In the genomic region with DNA sequence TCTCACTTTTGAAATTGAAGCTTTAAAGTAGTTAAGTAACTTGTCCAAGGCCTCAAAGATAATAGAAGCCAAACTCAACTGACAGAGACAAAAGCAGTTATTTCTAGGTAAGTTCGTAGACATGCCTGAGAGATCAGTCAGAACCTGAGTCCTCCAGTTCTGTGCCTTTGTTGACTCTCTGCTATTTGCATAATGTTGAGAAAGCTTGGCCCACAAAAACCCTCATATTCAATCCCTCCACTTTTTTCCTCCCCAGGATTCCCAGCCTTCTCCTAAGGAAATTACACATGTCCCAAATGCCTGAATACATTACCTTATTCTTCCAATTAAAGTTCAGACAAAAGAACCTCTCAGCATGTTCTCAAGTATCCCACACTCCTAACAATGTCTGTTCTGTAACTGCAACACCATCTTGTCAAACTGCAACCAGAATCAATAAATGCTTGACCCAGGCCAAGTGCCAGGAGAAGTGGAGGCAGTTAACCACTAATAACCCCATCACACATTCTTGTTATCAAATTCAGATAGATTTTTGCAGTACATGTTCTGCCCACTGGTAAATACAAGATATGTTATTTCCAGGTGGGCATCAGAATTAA, we compare ENCODE assay signal across 21 cellular contexts.
"Had no signal": no experiment of that assay in that cellular context is flagged by ENCODE, and none has a peak within 500 bp of the region (broad histone marks: within the 10 kb centered on the region; RNA-seq: fewer than 3 reads in every experiment).

No MANE protein-coding gene starts in this region.

- H3K4me1 ChIP-seq: tibial artery had no signal

- H3K27ac ChIP-seq: brain microvascular endothelial cell, coronary artery, gastrocnemius medialis, heart left ventricle, left ventricle myocardium inferior, tibial artery had no signal

- H3K27me3 ChIP-seq: brain microvascular endothelial cell, gastrocnemius medialis, heart left ventricle, tibial artery had no signal

- H3K36me3 Mint-ChIP-seq: activated CD4-positive, alpha-beta memory T cell treated with anti-CD3 and anti-CD28 coated beads for 36 hours; activated CD8-positive, alpha-beta memory T cell treated with anti-CD3 and anti-CD28 coated beads, Interleukin-2, amount 10 ng/mL, durations not matched to agents 7 days and 5 days; activated naive CD8-positive, alpha-beta T cell treated with anti-CD3 and anti-CD28 coated beads, Interleukin-2, amount 10 ng/mL, durations not matched to agents 7 days and 5 days; naive B cell had no signal

- H3K4me3 ChIP-seq: coronary artery, gastrocnemius medialis, heart left ventricle, left ventricle myocardium inferior, tibial artery had no signal

- H3K27ac Mint-ChIP-seq: activated CD4-positive, alpha-beta memory T cell treated with anti-CD3 and anti-CD28 coated beads for 36 hours; activated CD4-positive, alpha-beta T cell treated with anti-CD3 and anti-CD28 coated beads for 36 hours; activated CD8-positive, alpha-beta memory T cell treated with anti-CD3 and anti-CD28 coated beads, Interleukin-2, amount 10 ng/mL, durations not matched to agents 7 days and 5 days; activated naive CD8-positive, alpha-beta T cell treated with anti-CD3 and anti-CD28 coated beads, Interleukin-2, amount 10 ng/mL, durations not matched to agents 7 days and 5 days; activated T-helper 17 cell treated with anti-CD3 and anti-CD28 coated beads, Interleukin-2, amount 50 U/mL, for 72 hours; immature natural killer cell had no signal

- H3K36me3 ChIP-seq: brain microvascular endothelial cell, gastrocnemius medialis, heart left ventricle, left ventricle myocardium inferior, tibial artery had no signal

- DNase-seq: activated CD4-positive, alpha-beta memory T cell treated with anti-CD3 and anti-CD28 coated beads for 36 hours; activated CD4-positive, alpha-beta T cell treated with anti-CD3 and anti-CD28 coated beads for 36 hours; activated CD8-positive, alpha-beta memory T cell treated with anti-CD3 and anti-CD28 coated beads, Interleukin-2, amount 10 ng/mL, durations not matched to agents 7 days and 5 days; activated naive CD4-positive, alpha-beta T cell; activated naive CD8-positive, alpha-beta T cell treated with anti-CD3 and anti-CD28 coated beads, Interleukin-2, amount 10 ng/mL, durations not matched to agents 7 days and 5 days; amygdala; brain microvascular endothelial cell; gastrocnemius medialis; heart left ventricle; immature natural killer cell; kidney glomerular epithelial cell; left ventricle myocardium inferior; naive B cell; nucleus accumbens; posterior cingulate gyrus; right cardiac atrium; stimulated activated naive CD8-positive, alpha-beta T cell treated with anti-CD3 and anti-CD28 coated beads, Interleukin-15, Interleukin-2, amounts not matched to agents 100 U/mL and 50 U/mL, for 24 hours; substantia nigra; tibial artery had no signal

- H3K27me3 Mint-ChIP-seq: activated CD4-positive, alpha-beta memory T cell treated with anti-CD3 and anti-CD28 coated beads for 36 hours; activated CD4-positive, alpha-beta T cell treated with anti-CD3 and anti-CD28 coated beads for 36 hours; activated CD8-positive, alpha-beta memory T cell treated with anti-CD3 and anti-CD28 coated beads, Interleukin-2, amount 10 ng/mL, durations not matched to agents 7 days and 5 days; activated naive CD8-positive, alpha-beta T cell treated with anti-CD3 and anti-CD28 coated beads, Interleukin-2, amount 10 ng/mL, durations not matched to agents 7 days and 5 days; activated T-helper 17 cell treated with anti-CD3 and anti-CD28 coated beads, Interleukin-2, amount 50 U/mL, for 72 hours; naive B cell had no signal

- H3K4me1 Mint-ChIP-seq: activated CD4-positive, alpha-beta T cell treated with anti-CD3 and anti-CD28 coated beads for 36 hours; activated CD8-positive, alpha-beta memory T cell treated with anti-CD3 and anti-CD28 coated beads, Interleukin-2, amount 10 ng/mL, durations not matched to agents 7 days and 5 days; activated naive CD8-positive, alpha-beta T cell treated with anti-CD3 and anti-CD28 coated beads, Interleukin-2, amount 10 ng/mL, durations not matched to agents 7 days and 5 days; activated T-helper 17 cell treated with anti-CD3 and anti-CD28 coated beads, Interleukin-2, amount 50 U/mL, for 72 hours; immature natural killer cell; naive B cell had no signal

- H3K4me3 Mint-ChIP-seq: activated CD4-positive, alpha-beta memory T cell treated with anti-CD3 and anti-CD28 coated beads for 36 hours; activated CD4-positive, alpha-beta T cell treated with anti-CD3 and anti-CD28 coated beads for 36 hours; activated CD8-positive, alpha-beta memory T cell treated with anti-CD3 and anti-CD28 coated beads, Interleukin-2, amount 10 ng/mL, durations not matched to agents 7 days and 5 days; activated naive CD8-positive, alpha-beta T cell treated with anti-CD3 and anti-CD28 coated beads, Interleukin-2, amount 10 ng/mL, durations not matched to agents 7 days and 5 days; activated T-helper 17 cell treated with anti-CD3 and anti-CD28 coated beads, Interleukin-2, amount 50 U/mL, for 72 hours; immature natural killer cell; naive B cell had no signal
